7 cellular contexts compared by ENCODE assay signal in the genomic region with DNA sequence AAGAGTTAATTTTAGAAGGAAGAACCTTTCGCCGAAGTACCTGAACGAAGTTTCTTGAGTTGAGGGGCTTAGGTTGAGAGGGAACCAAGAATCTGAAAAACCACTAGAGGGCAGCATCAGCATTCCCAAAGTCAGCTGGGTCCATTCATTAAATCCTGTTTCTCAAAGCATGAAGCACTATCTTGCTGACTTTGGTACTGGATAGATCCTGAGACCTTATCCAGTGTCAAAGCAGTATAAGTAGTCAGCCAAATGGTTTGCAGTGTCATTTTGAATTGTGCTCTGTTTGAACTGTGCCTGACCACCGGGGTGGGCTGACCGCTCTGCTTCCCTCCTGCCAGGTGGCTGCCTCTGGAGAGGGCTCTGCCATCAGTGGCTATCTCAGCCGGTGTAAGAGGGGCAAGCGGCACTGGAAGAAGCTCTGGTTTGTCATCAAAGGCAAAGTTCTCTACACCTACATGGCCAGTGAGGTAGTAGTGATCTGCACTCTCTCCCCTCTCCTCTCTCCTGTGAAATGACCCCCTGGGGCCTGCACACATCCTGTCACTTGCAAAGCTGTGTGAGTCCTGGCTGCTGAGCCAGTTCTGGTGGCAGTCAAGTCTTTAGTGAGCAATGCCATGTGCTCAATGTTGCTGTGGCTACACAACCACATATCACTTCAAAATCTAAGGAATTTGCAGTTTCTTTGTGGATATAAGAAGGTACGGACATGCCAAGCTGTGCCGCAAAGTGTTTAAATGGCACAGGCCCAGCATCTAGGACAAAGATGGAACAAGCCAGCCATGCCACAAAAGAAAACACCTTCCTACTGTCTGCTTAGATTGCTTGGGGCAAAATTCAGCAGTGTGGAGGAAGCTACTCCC. TPM values are rescaled to one million over a fixed set of nuclear protein-coding genes. Genes with fewer than 3 reads are reported as not detected.
A peak's percentile ranks its signal among the peaks of the same experiment; 100 is the strongest.
DNase-seq lines count a peak whose midpoint lies in the region; ATAC-seq and TF ChIP-seq lines count a peak whose summit lies in the region.

No MANE protein-coding gene starts in this region.

- H3K27me3 ChIP-seq in uterus: no peaks in the 10 kb centered on the region

- H3K9me3 ChIP-seq in uterus: no peaks in the 10 kb centered on the region

- POLR2A ChIA-PET in HEK293T (lab: Yijun Ruan, JAX): interaction anchor here (1.0 to 2.0 kb wide), 3 partner anchors 21 to 280 kb away, joined by 3 to 13 read pairs (median 5); partner anchors contain the start of genes CAPN7 and NR2C2

- no peaks in the 10 kb centered on the region for H3K4me1 ChIP-seq in uterus

- no peak overlapping the region for H3K4me3 ChIP-seq in cardiac fibroblast (replicated peaks in 1 of 2; ENCODE audit: low read depth in 2 of 2, low read length in 2 of 2)
- H3K4me3 ChIP-seq in uterus: no peak overlapping the region

- no peak for TF ChIP-seq POLR2A in uterus (IDR thresholded peaks at IDR 0.05)

- CTCF ChIA-PET in HEK293T (lab: Yijun Ruan, JAX): interaction anchor here (0.5 to 1.6 kb wide), 8 partner anchors 32 to 684 kb away, joined by 3 to 4 read pairs (median 4); no protein-coding TSS in a partner anchor

- TF ChIP-seq CTCF in cardiac fibroblast (IDR thresholded peaks at IDR 0.05; ENCODE audit: low read depth, low read length) (peak; percentile 68), uterus (IDR thresholded peaks at IDR 0.05) (peak; percentile 44 to 63 (median 56))

- no peaks in the 10 kb centered on the region for H3K36me3 ChIP-seq in uterus

- DNase-seq in DMS53 (lab: John Stamatoyannopoulos, UW) (peak; percentile 57), HEK293T (ENCODE audit: extremely low spot score) (peak; percentile 68), NOMO-1 treated with DMSO at 0.1 percent for 48 hours (lab: John Stamatoyannopoulos, UW; ENCODE audit: unreplicated experiment) (peak; percentile 59), cardiac fibroblast (ENCODE audit: low read depth in 2 of 2) (peak; percentile 80 to 81), left lobe of liver (ENCODE audit: low spot score) (no peak), uterus (no peak)

- no peak overlapping the region for H3K27ac ChIP-seq in uterus

- peak; percentile 68 for ATAC-seq in left lobe of liver
- ATAC-seq in HG03025 (IDR thresholded peaks at IDR 0.05; ENCODE audit: low FRiP score, unreplicated experiment): no peak

- intact Hi-C loops in uterus (cut with DNase I; ENCODE audit: low total_unique reads): no loop called here

TF ChIP-seq in HEK293T, 16 proteins besides CTCF, POLR2A, EP300 and RAD21:
- TF ChIP-seq ELF4 (IDR thresholded peaks at IDR 0.05) (no peak), NFRKB (IDR thresholded peaks at IDR 0.05) (no peak), ARNT (IDR thresholded peaks at IDR 0.05) (no peak), SP1 (IDR thresholded peaks at IDR 0.05) (no peak), L3MBTL2 (conservative IDR thresholded peaks at IDR 0.05) (no peak), HDGF (IDR thresholded peaks at IDR 0.05; ENCODE audit: borderline replicate concordance) (no peak), LEF1 (IDR thresholded peaks at IDR 0.05; ENCODE audit: borderline replicate concordance) (no peak)

RNA-seq across cellular contexts. Expression of gene NR2C2, which starts 21.4 kb away (rescaled TPM):
- total RNA-seq in left lobe of liver: 14.2 TPM
- total RNA-seq in uterus: 10 to 100 TPM; 29.7 to 78.3 (median 61.0) TPM

Comparison
In these comparisons a context has a peak if more than half of its experiments do, and no peak if none do; other contexts are left out.
1. DNase-seq: peak in DMS53 (single experiment), HEK293T (single experiment), NOMO-1 treated with DMSO at 0.1 percent for 48 hours (single experiment) and cardiac fibroblast (2 of 2); none in left lobe of liver (single experiment) and uterus (0 of 2).